ENCODE assay signal across 26 cellular contexts in the genomic region with DNA sequence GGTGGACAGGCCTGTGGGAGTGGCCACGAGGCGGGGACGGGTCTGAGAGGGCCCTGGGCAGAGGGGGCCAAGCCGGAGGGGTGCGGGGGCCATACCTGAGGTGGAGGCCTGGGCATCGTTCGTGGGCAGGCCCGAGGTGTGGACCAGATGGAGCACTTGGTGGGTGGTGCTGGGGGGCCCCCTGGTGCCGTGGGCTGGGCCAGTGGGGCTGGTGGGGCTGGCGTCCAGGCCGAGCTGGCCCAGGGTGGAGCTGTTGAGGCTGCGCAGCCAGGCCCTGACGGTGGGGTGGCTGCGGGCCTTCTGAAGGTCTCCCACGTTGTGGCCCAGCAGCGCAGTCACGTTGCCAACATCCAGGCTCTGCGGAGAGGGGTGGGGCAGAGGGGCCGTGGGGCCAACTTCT. TPM values are rescaled to one million over a fixed set of nuclear protein-coding genes. Genes with fewer than 3 reads are reported as not detected.
DNase-seq lines count a peak whose midpoint lies in the region; ATAC-seq and TF ChIP-seq lines count a peak whose summit lies in the region.
"Had no signal": no experiment of that assay in that cellular context is flagged by ENCODE, and none has a peak within 500 bp of the region (broad histone marks: within the 10 kb centered on the region; RNA-seq: fewer than 3 reads in every experiment).

No MANE protein-coding gene starts in this region.

- no peaks in the 10 kb centered on the region for H3K9me3 ChIP-seq in WERI-Rb-1 (ENCODE audit: severe bottlenecking)
- H3K9me3 ChIP-seq: A549; BE2C; BLaER1 treated with 17β-estradiol and CSF1 and Interleukin-3, amounts not matched to agents 10 nM and 100 nM had no signal

- H3K27me3 ChIP-seq in WERI-Rb-1 (ENCODE audit: insufficient read depth, low read depth, severe bottlenecking), result no peaks in the 10 kb centered on the region
- H3K27me3 ChIP-seq: BE2C; BLaER1 treated with 17β-estradiol and CSF1 and Interleukin-3, amounts not matched to agents 10 nM and 100 nM had no signal

- no peak for DNase-seq in stimulated activated naive CD8-positive, alpha-beta T cell treated with anti-CD3 and anti-CD28 coated beads, Interleukin-15, amount 100 ng/mL, for 72 hours
- no peak for DNase-seq in stimulated activated naive CD8-positive, alpha-beta T cell treated with anti-CD3 and anti-CD28 coated beads, Interleukin-15, Interleukin-2, amounts not matched to agents 100 U/mL and 50 U/mL, for 24 hours
- DNase-seq in WERI-Rb-1 (no peak), omental fat pad (ENCODE audit: low spot score) (no peak), LoVo (ENCODE audit: low spot score) (no peak), retina (no peak)
- DNase-seq in activated naive CD4-positive, alpha-beta T cell (lab: John Stamatoyannopoulos, UW), result no peak
- DNase-seq: 8988T; ACHN; AML-193; BE2C; CD4-positive, alpha-beta T cell; CD8-positive, alpha-beta memory T cell; DMS 273 treated with DMSO at 0.1 percent for 48 hours; DMS79; EL; GDM1; H9; HFFc6 had no signal

- no peak overlapping the region for H3K27ac Mint-ChIP-seq in stimulated activated naive CD8-positive, alpha-beta T cell treated with anti-CD3 and anti-CD28 coated beads, Interleukin-15, amount 100 ng/mL, for 72 hours
- H3K27ac Mint-ChIP-seq: CD14-positive monocyte; CD4-positive, alpha-beta T cell; CD8-positive, alpha-beta memory T cell; GM23338; H9; HFFc6 had no signal

- H3K4me1 Mint-ChIP-seq in stimulated activated naive CD8-positive, alpha-beta T cell treated with anti-CD3 and anti-CD28 coated beads, Interleukin-15, amount 100 ng/mL, for 72 hours, result no peaks in the 10 kb centered on the region
- H3K4me1 Mint-ChIP-seq: CD14-positive monocyte; CD8-positive, alpha-beta memory T cell; GM23338 had no signal

- H3K27me3 Mint-ChIP-seq in stimulated activated naive CD8-positive, alpha-beta T cell treated with anti-CD3 and anti-CD28 coated beads, Interleukin-15, amount 100 ng/mL, for 72 hours, result no peaks in the 10 kb centered on the region
- H3K27me3 Mint-ChIP-seq: CD4-positive, alpha-beta T cell; CD8-positive, alpha-beta memory T cell had no signal

- peak; percentile 3 for ATAC-seq in stimulated activated naive CD8-positive, alpha-beta T cell treated with anti-CD3 and anti-CD28 coated beads, Interleukin-15, amount 100 ng/mL, for 72 hours
- no peak for ATAC-seq in stimulated activated naive CD8-positive, alpha-beta T cell treated with anti-CD3 and anti-CD28 coated beads, Interleukin-15, Interleukin-2, amounts not matched to agents 100 U/mL and 50 U/mL, for 24 hours
- ATAC-seq in omental fat pad (ENCODE audit: low FRiP score), result peak; percentile 16
- ATAC-seq: GM12878, HCT116 had no signal

- no peak overlapping the region for H3K4me3 Mint-ChIP-seq in stimulated activated naive CD8-positive, alpha-beta T cell treated with anti-CD3 and anti-CD28 coated beads, Interleukin-15, amount 100 ng/mL, for 72 hours
- H3K4me3 Mint-ChIP-seq: CD14-positive monocyte; CD4-positive, alpha-beta T cell; CD8-positive, alpha-beta memory T cell; GM23338; H9; HFFc6 had no signal

- TF ChIP-seq CTCF in WERI-Rb-1 (IDR thresholded peaks at IDR 0.05; ENCODE audit: low read depth, low read length) (0 out of 2 replicates have a peak, but pooled peaks have one; percentile 6), omental fat pad (IDR thresholded peaks at IDR 0.05) (no peak)

- H3K36me3 ChIP-seq in WERI-Rb-1, result no peaks in the 10 kb centered on the region
- H3K36me3 ChIP-seq: BE2C; BLaER1 treated with 17β-estradiol and CSF1 and Interleukin-3, amounts not matched to agents 10 nM and 100 nM had no signal

- H3K27ac ChIP-seq in WERI-Rb-1, result no peak overlapping the region
- H3K27ac ChIP-seq: A549; BLaER1 treated with 17β-estradiol and CSF1 and Interleukin-3, amounts not matched to agents 10 nM and 100 nM had no signal

- H3K4me3 ChIP-seq in WERI-Rb-1 (ENCODE audit: low read depth, low read length), result no peak overlapping the region
- H3K4me3 ChIP-seq: A549; BLaER1 treated with 17β-estradiol and CSF1 and Interleukin-3, amounts not matched to agents 10 nM and 100 nM; GM12878; GM23338 had no signal

- no peaks in the 10 kb centered on the region for H3K9me3 Mint-ChIP-seq in stimulated activated naive CD8-positive, alpha-beta T cell treated with anti-CD3 and anti-CD28 coated beads, Interleukin-15, amount 100 ng/mL, for 72 hours
- H3K9me3 Mint-ChIP-seq: CD14-positive monocyte; CD4-positive, alpha-beta T cell; CD8-positive, alpha-beta memory T cell; GM23338; H9; HFFc6 had no signal

RNA-seq across cellular contexts. Expression of gene MSLN, which starts 9.4 kb away (rescaled TPM):
- 100 to 1,000 TPM in 2 of 4 donors, 10 to 100 TPM in 1, 1 to 10 TPM in 1; 1.1 to 355 (median 129) TPM for total RNA-seq in omental fat pad
- total RNA-seq: CD4-positive, alpha-beta T cell; CD8-positive, alpha-beta memory T cell; GM12878; H4 had no signal

RNA-seq across cellular contexts. Expression of gene RPUSD1, which starts 18.2 kb away (rescaled TPM):
- total RNA-seq in omental fat pad, result 10 to 100 TPM in 3 of 4 donors, 1 to 10 TPM in 1; 9.6 to 20.9 (median 13.7) TPM

RNA-seq across cellular contexts. Expression of gene CHTF18, which starts 18.5 kb away (rescaled TPM):
- 10 to 100 TPM in 1 of 4 donors, 1 to 10 TPM in 3; 2.8 to 10.7 (median 4.6) TPM for total RNA-seq in omental fat pad

RNA-seq across cellular contexts. Expression of gene CIAO3, which starts 29.1 kb away (rescaled TPM):
- total RNA-seq in omental fat pad, result 10 to 100 TPM; 17.6 to 26.8 (median 22.1) TPM

RNA-seq across cellular contexts. Expression of gene GNG13, which starts 30.6 kb away (rescaled TPM):
- total RNA-seq in omental fat pad, result not detected
- total RNA-seq: CD4-positive, alpha-beta T cell; CD8-positive, alpha-beta memory T cell; GM12878; GM23338; H4; H9; HFFc6 had no signal
